29 cellular contexts compared by ENCODE assay signal in genomic region chr18:1958798-1959197, GRCh38.
"Had no signal": no experiment of that assay in that cellular context is flagged by ENCODE, and none has a peak within 500 bp of the region (broad histone marks: within the 10 kb centered on the region; RNA-seq: fewer than 3 reads in every experiment).

No MANE protein-coding gene starts in this region.

- H3K79me2 ChIP-seq: hepatocyte had no signal

- H3K27ac ChIP-seq: colonic mucosa, coronary artery, dorsolateral prefrontal cortex, epithelial cell of prostate, esophagus muscularis mucosa, esophagus squamous epithelium, foreskin keratinocyte, gastrocnemius medialis, gastroesophageal sphincter, heart left ventricle, heart right ventricle, hepatocyte had no signal

- FAIRE-seq: colon, endothelial cell of umbilical vein, frontal cortex had no signal

- ATAC-seq: effector memory CD8-positive, alpha-beta T cell; esophagus mucosa; foreskin keratinocyte; gastrocnemius medialis; gastroesophageal sphincter; heart left ventricle; heart right ventricle had no signal

- H2AFZ ChIP-seq: hepatocyte had no signal

- H3K4me1 ChIP-seq: colonic mucosa, esophagus muscularis mucosa, esophagus squamous epithelium, foreskin keratinocyte, gastrocnemius medialis, gastroesophageal sphincter, heart left ventricle, heart right ventricle had no signal

- H3K27me3 ChIP-seq: colonic mucosa, esophagus muscularis mucosa, esophagus squamous epithelium, foreskin keratinocyte, gastrocnemius medialis, gastroesophageal sphincter, heart left ventricle, heart right ventricle, hepatocyte had no signal

- H3K4me2 ChIP-seq: hepatocyte had no signal

- H3K9me3 Mint-ChIP-seq: dendritic cell treated with granulocyte-macrophage colony-stimulating factor and Interleukin-4, amounts not matched to agents 40 ng/mL and 50 ng/mL, for 4 days had no signal

- H3K9me3 ChIP-seq: colonic mucosa, esophagus squamous epithelium, gastrocnemius medialis, heart left ventricle had no signal

- H3K4me3 Mint-ChIP-seq: dendritic cell treated with granulocyte-macrophage colony-stimulating factor and Interleukin-4, amounts not matched to agents 40 ng/mL and 50 ng/mL, for 4 days; effector memory CD8-positive, alpha-beta T cell; endodermal cell had no signal

- H3K27ac Mint-ChIP-seq: dendritic cell treated with granulocyte-macrophage colony-stimulating factor and Interleukin-4, amounts not matched to agents 40 ng/mL and 50 ng/mL, for 4 days; effector memory CD8-positive, alpha-beta T cell; endodermal cell had no signal

- H3K36me3 ChIP-seq: colonic mucosa, esophagus muscularis mucosa, esophagus squamous epithelium, gastrocnemius medialis, gastroesophageal sphincter, heart left ventricle, heart right ventricle had no signal

- H3K4me3 ChIP-seq: colonic mucosa, coronary artery, dorsolateral prefrontal cortex, esophagus muscularis mucosa, esophagus squamous epithelium, gastrocnemius medialis, gastroesophageal sphincter, heart left ventricle, heart right ventricle, hepatocyte had no signal

- DNase-seq: colonic mucosa; cortex of kidney; dermis blood vessel endothelial cell; dorsolateral prefrontal cortex; effector CD4-positive, alpha-beta T cell; effector CD8-positive, alpha-beta T cell; effector memory CD4-positive, alpha-beta T cell; effector memory CD8-positive, alpha-beta T cell; endodermal cell; erythroblast; esophagus squamous epithelium; foreskin fibroblast; foreskin keratinocyte; foreskin melanocyte; gastrocnemius medialis; glutamatergic neuron; head of caudate nucleus; heart left ventricle; heart right ventricle had no signal

- H3K27me3 Mint-ChIP-seq: dendritic cell treated with granulocyte-macrophage colony-stimulating factor and Interleukin-4, amounts not matched to agents 40 ng/mL and 50 ng/mL, for 4 days; effector memory CD8-positive, alpha-beta T cell had no signal
